ENCODE assay signal across 27 cellular contexts in the genomic region with DNA sequence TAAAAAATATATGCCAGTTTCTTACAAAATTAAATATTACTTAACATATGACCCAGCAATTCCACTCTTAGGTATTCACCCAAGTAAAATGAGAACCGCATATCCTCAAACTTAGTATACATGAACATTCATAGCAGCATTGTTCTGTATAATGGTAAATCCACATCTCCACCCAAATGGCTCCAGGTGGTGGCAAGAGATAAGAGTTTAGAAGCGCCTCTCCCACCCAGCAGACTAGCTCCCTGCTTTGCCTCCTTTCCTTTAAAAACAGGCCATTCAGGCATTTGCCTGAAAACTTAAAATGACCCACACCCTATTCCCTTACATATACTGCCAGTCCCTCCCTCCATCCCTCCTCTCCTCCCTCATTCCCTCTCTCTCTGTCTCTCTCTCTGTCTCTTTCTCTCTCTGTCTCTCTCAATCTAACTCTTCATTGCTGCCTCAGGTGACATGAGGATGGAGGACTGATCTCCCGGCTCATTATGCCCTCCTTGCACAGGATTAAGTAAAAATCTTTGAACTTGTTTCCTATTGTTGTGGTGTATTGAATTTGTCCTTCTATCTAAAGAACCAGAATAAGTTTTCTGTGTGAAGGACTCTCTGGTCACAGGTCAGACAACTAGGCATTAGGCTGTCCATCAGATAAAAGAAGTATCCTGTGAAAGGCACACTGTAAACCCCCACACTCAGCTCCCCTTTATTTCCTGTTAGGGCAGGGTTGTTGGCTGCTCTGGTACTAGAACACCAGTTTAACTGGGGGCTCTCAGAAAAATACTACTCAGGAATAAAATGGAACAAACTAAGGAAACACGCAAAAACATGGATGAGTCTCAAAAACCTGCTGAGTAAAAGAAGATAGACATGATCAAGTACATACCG.
"Had no signal": no experiment of that assay in that cellular context is flagged by ENCODE, and none has a peak within 500 bp of the region (broad histone marks: within the 10 kb centered on the region; RNA-seq: fewer than 3 reads in every experiment).

No MANE protein-coding gene starts in this region.

- H3K4me1 ChIP-seq: esophagus squamous epithelium, gastroesophageal sphincter, prostate gland, spleen, testis, transverse colon had no signal

- H3K4me3 ChIP-seq: dorsolateral prefrontal cortex, esophagus squamous epithelium, gastroesophageal sphincter, mucosa of descending colon, pancreas, prostate gland, right lobe of liver, spleen, testis, transverse colon had no signal

- H3K27me3 Mint-ChIP-seq: naive thymus-derived CD8-positive, alpha-beta T cell; stimulated activated naive B cell treated with anti-CD40 and anti-IgM and Interleukin-4, amounts not matched to agents 10 μg/mL and 1 μg/mL and 100 μg/mL, for 72 hours; stimulated activated naive CD8-positive, alpha-beta T cell treated with anti-CD3 and anti-CD28 coated beads, Interleukin-15, amount 100 ng/mL, for 72 hours had no signal

- H3K4me3 Mint-ChIP-seq: naive thymus-derived CD8-positive, alpha-beta T cell; stimulated activated naive B cell treated with anti-CD40 and anti-IgM and Interleukin-4, amounts not matched to agents 10 μg/mL and 1 μg/mL and 100 μg/mL, for 72 hours; stimulated activated naive CD8-positive, alpha-beta T cell treated with anti-CD3 and anti-CD28 coated beads, Interleukin-15, amount 100 ng/mL, for 72 hours had no signal

- H3K4me1 Mint-ChIP-seq: stimulated activated naive B cell treated with anti-CD40 and anti-IgM and Interleukin-4, amounts not matched to agents 10 μg/mL and 1 μg/mL and 100 μg/mL, for 72 hours; stimulated activated naive CD8-positive, alpha-beta T cell treated with anti-CD3 and anti-CD28 coated beads, Interleukin-15, amount 100 ng/mL, for 72 hours had no signal

- FAIRE-seq: endometrium, pancreas had no signal

- H3K27ac Mint-ChIP-seq: stimulated activated naive B cell treated with anti-CD40 and anti-IgM and Interleukin-4, amounts not matched to agents 10 μg/mL and 1 μg/mL and 100 μg/mL, for 72 hours had no signal

- DNase-seq: cortex of kidney; dorsolateral prefrontal cortex; effector memory CD4-positive, alpha-beta T cell; esophagus squamous epithelium; foreskin fibroblast; glutamatergic neuron; islet precursor cell; mammary epithelial cell; mucosa of descending colon; naive thymus-derived CD8-positive, alpha-beta T cell; pancreas; retina; right lobe of liver; stimulated activated CD4-positive, alpha-beta T cell treated with anti-CD3 and anti-CD28 coated beads, Interleukin-15, amount 100 ng/mL, for 24 hours; stimulated activated CD4-positive, alpha-beta T cell treated with anti-CD3 and anti-CD28 coated beads, Interleukin-1b, Interleukin-23, amount 100 ng/mL, for 48 hours; stimulated activated CD4-positive, alpha-beta T cell treated with anti-CD3 and anti-CD28 coated beads, Interleukin-4, amount 100 ng/mL, for 24 hours; stimulated activated naive B cell treated with anti-CD40 and anti-IgM and Interleukin-4, amounts not matched to agents 10 μg/mL and 1 μg/mL and 100 μg/mL, for 72 hours; stimulated activated naive CD8-positive, alpha-beta T cell treated with anti-CD3 and anti-CD28 coated beads, Interleukin-15, amount 100 ng/mL, for 72 hours; testis; transverse colon had no signal

- H3K9me3 ChIP-seq: esophagus squamous epithelium, gastroesophageal sphincter, mucosa of descending colon, neutrophil, pancreas, prostate gland, right lobe of liver, spleen, testis, transverse colon had no signal

- ATAC-seq: gastroesophageal sphincter; left lobe of liver; mucosa of descending colon; naive thymus-derived CD8-positive, alpha-beta T cell; stimulated activated naive B cell treated with anti-CD40 and anti-IgM and Interleukin-4, amounts not matched to agents 10 μg/mL and 1 μg/mL and 100 μg/mL, for 72 hours; stimulated activated naive CD8-positive, alpha-beta T cell treated with anti-CD3 and anti-CD28 coated beads, Interleukin-15, amount 100 ng/mL, for 72 hours had no signal

- H3K9me3 Mint-ChIP-seq: naive thymus-derived CD8-positive, alpha-beta T cell; stimulated activated naive B cell treated with anti-CD40 and anti-IgM and Interleukin-4, amounts not matched to agents 10 μg/mL and 1 μg/mL and 100 μg/mL, for 72 hours; stimulated activated naive CD8-positive, alpha-beta T cell treated with anti-CD3 and anti-CD28 coated beads, Interleukin-15, amount 100 ng/mL, for 72 hours had no signal

- H3K36me3 ChIP-seq: neutrophil, pancreas, prostate gland, right lobe of liver, transverse colon had no signal

- H3K27me3 ChIP-seq: dorsolateral prefrontal cortex, esophagus squamous epithelium, gastroesophageal sphincter, neutrophil, pancreas, right lobe of liver, spleen, testis, transverse colon had no signal

- H3K27ac ChIP-seq: dorsolateral prefrontal cortex, epithelial cell of prostate, esophagus squamous epithelium, gastroesophageal sphincter, neutrophil, pancreas, prostate gland, right lobe of liver, spleen, testis, transverse colon had no signal
